21 cellular contexts compared by ENCODE assay signal in genomic region chr1:27108588-27108987, GRCh38.
"Had no signal": no experiment of that assay in that cellular context is flagged by ENCODE, and none has a peak within 500 bp of the region (broad histone marks: within the 10 kb centered on the region; RNA-seq: fewer than 3 reads in every experiment).

No MANE protein-coding gene starts in this region.

- H3K27ac ChIP-seq: adrenal gland had no signal

- FAIRE-seq: RCC 7860 had no signal

- H3K27ac Mint-ChIP-seq: activated CD8-positive, alpha-beta memory T cell treated with anti-CD3 and anti-CD28 coated beads, Interleukin-2, amount 10 ng/mL, durations not matched to agents 7 days and 5 days; activated naive CD4-positive, alpha-beta T cell treated with anti-CD3 and anti-CD28 coated beads for 36 hours; activated T-cell treated with anti-CD3 and anti-CD28 coated beads, Interleukin-2, amount 50 U/mL, for 24 hours; T-helper 1 cell treated with Interleukin-12 subunit alpha and Interleukin-12 subunit beta and Interleukin-4 antibody, amounts not matched to agents 30 μg/mL and 1 μg/mL, for 36 hours had no signal

- H3K27me3 Mint-ChIP-seq: activated CD8-positive, alpha-beta memory T cell treated with anti-CD3 and anti-CD28 coated beads, Interleukin-2, amount 10 ng/mL, durations not matched to agents 7 days and 5 days; activated naive CD8-positive, alpha-beta T cell treated with anti-CD3 and anti-CD28 coated beads, Interleukin-2, amount 10 ng/mL, durations not matched to agents 7 days and 5 days; activated T-cell treated with anti-CD3 and anti-CD28 coated beads, Interleukin-2, amount 50 U/mL, for 24 hours had no signal

- H3K4me3 Mint-ChIP-seq: activated CD8-positive, alpha-beta memory T cell treated with anti-CD3 and anti-CD28 coated beads, Interleukin-2, amount 10 ng/mL, durations not matched to agents 7 days and 5 days; activated naive CD4-positive, alpha-beta T cell treated with anti-CD3 and anti-CD28 coated beads for 36 hours; activated naive CD8-positive, alpha-beta T cell treated with anti-CD3 and anti-CD28 coated beads, Interleukin-2, amount 10 ng/mL, durations not matched to agents 7 days and 5 days; activated T-cell treated with anti-CD3 and anti-CD28 coated beads, Interleukin-2, amount 50 U/mL, for 24 hours; T-helper 1 cell treated with Interleukin-12 subunit alpha and Interleukin-12 subunit beta and Interleukin-4 antibody, amounts not matched to agents 30 μg/mL and 1 μg/mL, for 36 hours; WTC11 had no signal

- DNase-seq: activated CD4-positive, CD25-positive, alpha-beta regulatory T cell treated with anti-CD3 and anti-CD28 coated beads, Interleukin-2, amount 50 U/mL, for 72 hours; activated gamma-delta T cell; activated T-cell treated with anti-CD3 and anti-CD28 coated beads, Interleukin-2, amount 50 U/mL, for 24 hours; adrenal gland; anterior cingulate cortex; IMR-90; NCI-H1048; NCI-H146; NCI-H2029; NCI-H2107; NCI-H2171 treated with DMSO at 0.1 percent for 48 hours; NCI-H226; NK-92 treated with Interleukin-12 subunit alpha and Interleukin-12 subunit beta, amount 100 ng/mL, for 24 hours; SHP77 treated with DMSO at 0.1 percent for 48 hours; T-helper 9 cell had no signal

- H3K9me3 ChIP-seq: adrenal gland had no signal

- H3K4me3 ChIP-seq: adrenal gland had no signal

- ATAC-seq: activated CD8-positive, alpha-beta memory T cell treated with anti-CD3 and anti-CD28 coated beads, Interleukin-2, amount 10 ng/mL, durations not matched to agents 7 days and 5 days had no signal

- H3K27me3 ChIP-seq: adrenal gland had no signal

- H3K9me3 Mint-ChIP-seq: activated naive CD4-positive, alpha-beta T cell treated with anti-CD3 and anti-CD28 coated beads for 36 hours; activated naive CD8-positive, alpha-beta T cell treated with anti-CD3 and anti-CD28 coated beads, Interleukin-2, amount 10 ng/mL, durations not matched to agents 7 days and 5 days; activated T-cell treated with anti-CD3 and anti-CD28 coated beads, Interleukin-2, amount 50 U/mL, for 24 hours; T-helper 1 cell treated with Interleukin-12 subunit alpha and Interleukin-12 subunit beta and Interleukin-4 antibody, amounts not matched to agents 30 μg/mL and 1 μg/mL, for 36 hours; WTC11 had no signal
